ENCODE assay signal across 8 cellular contexts in genomic region chr7:73578342-73579124, GRCh38. TPM values are rescaled to one million over a fixed set of nuclear protein-coding genes. Genes with fewer than 3 reads are reported as not detected.
A peak's percentile ranks its signal among the peaks of the same experiment; 100 is the strongest.
DNase-seq lines count a peak whose midpoint lies in the region; ATAC-seq, FAIRE-seq and TF ChIP-seq lines count a peak whose summit lies in the region.

Gene TBL2 (minus strand): TSS chr7:73578579. CDS start chr7:73578549, 30 bp downstream.

- TF ChIP-seq POLR2A in GM12891 (IDR thresholded peaks at IDR 0.05; ENCODE audit: low read depth, low read length) (peak; percentile 91), heart left ventricle (IDR thresholded peaks at IDR 0.05) (peak in 1 of 2 donors; percentile 91), upper lobe of left lung (IDR thresholded peaks at IDR 0.05) (peak; percentile 37 to 91 (median 84))

- ATAC-seq in HG02840 (IDR thresholded peaks at IDR 0.05; ENCODE audit: low FRiP score, unreplicated experiment) (peak; percentile 82), T-cell (replicated peaks in 1 of 4) (peak; percentile 89 to 96 (median 90)), heart left ventricle (peak; percentile 97 to 99 (median 98)), upper lobe of left lung (ENCODE audit: low FRiP score in 2 of 2) (peak; percentile 97 to 98)

- H3K4me3 Mint-ChIP-seq in T-cell: peak within 1 kb of the TSS; percentile 94 to 99 (median 95)

- peaks cover 17 to 31% (median 27%) of the 10 kb centered on the region in 3 donors for H3K4me1 Mint-ChIP-seq in T-cell

- intact Hi-C loops in heart left ventricle (cut with DNase I) (loop anchor here in 4 of 10 donors (1.0 to 10.0 kb wide), 5 partner anchors 21 to 56 kb away; partner anchors contain the start of genes BCL7B (in 3 of the 4) and BAZ1B (in 2 of the 4)), posterior cingulate gyrus (cut with DNase I) (loop anchor here (1.0 kb wide), 2 partner anchors 21 to 56 kb away; partner anchors contain the start of genes BAZ1B and BCL7B)

- H3K36me3 ChIP-seq in heart left ventricle (peaks cover 0 to 28% (median 15%) of the 10 kb centered on the region in 9 donors), upper lobe of left lung (peaks cover 5 to 14% (median 11%) of the 10 kb centered on the region in 4 donors)

- H3K9me3 ChIP-seq in heart left ventricle: no peaks in the 10 kb centered on the region
- H3K9me3 ChIP-seq in upper lobe of left lung: no peaks in the 10 kb centered on the region

- no peak for TF ChIP-seq EP300 in upper lobe of left lung (IDR thresholded peaks at IDR 0.05)

- H3K4me3 ChIP-seq in heart left ventricle: peak within 1 kb of the TSS; percentile 42 to 98 (median 95)
- H3K4me3 ChIP-seq in upper lobe of left lung: peak within 1 kb of the TSS; percentile 81 to 99 (median 90)

- H3K36me3 Mint-ChIP-seq in T-cell: peaks cover 14% of the 10 kb centered on the region

- H3K27ac ChIP-seq in adipose tissue (ENCODE audit: low read depth, low read length): peak within 1 kb of the TSS; percentile 64
- peak within 1 kb of the TSS; percentile 58 to 96 (median 86) for H3K27ac ChIP-seq in heart left ventricle
- peak within 1 kb of the TSS; percentile 87 to 94 (median 89) for H3K27ac ChIP-seq in upper lobe of left lung

- H3K4me1 ChIP-seq in heart left ventricle: peaks cover 0 to 59% (median 17%) of the 10 kb centered on the region in 12 donors
- peaks cover 22 to 45% (median 34%) of the 10 kb centered on the region in 4 donors for H3K4me1 ChIP-seq in upper lobe of left lung

- no peaks in the 10 kb centered on the region for H3K27me3 Mint-ChIP-seq in T-cell

- DNase-seq in GM12891 (ENCODE audit: insufficient read length, low spot score): peak; percentile 99
- peak; percentile 93 for DNase-seq in NCI-H1436 treated with DMSO at 0.1 percent for 48 hours (lab: John Stamatoyannopoulos, UW)
- DNase-seq in T-cell: peak; percentile 97 to 99 (median 99)
- DNase-seq in heart left ventricle: peak; percentile 98 to 99 (median 99)
- peak; percentile 92 to 100 (median 98) for DNase-seq in posterior cingulate gyrus
- peak; percentile 99 to 100 for DNase-seq in upper lobe of left lung

- peak within 1 kb of the TSS; percentile 99 to 100 for H3K27ac Mint-ChIP-seq in T-cell

- CTCF ChIA-PET in T-cell (lab: Charles Lee): interaction anchor here (0.6 to 1.7 kb wide), 7 partner anchors 12 to 264 kb away, joined by 4 to 6 read pairs (median 5); partner anchors contain the start of gene METTL27 (in 1 of the 2)

- FAIRE-seq in GM12891 (lab: Jason Lieb, UNC): peak; percentile 93

- TF ChIP-seq CTCF in heart left ventricle (IDR thresholded peaks at IDR 0.05): peak in 4 of 12 donors; percentile 29 to 50 (median 38)
- TF ChIP-seq CTCF in upper lobe of left lung (IDR thresholded peaks at IDR 0.05): peak in 3 of 6 experiments; percentile 9 to 12 (median 11)

- WGBS in adipose tissue, 3 donors: 1% methylated on average over 61 to 75 of the region's 75 CpGs
- WGBS in heart left ventricle, 4 donors: 0 to 1% (median 1%) methylated on average over 20 to 75 of the region's 75 CpGs
- WGBS in upper lobe of left lung, 2 donors: 0% methylated on average over 9 to 25 of the region's 75 CpGs

- H3K9me3 Mint-ChIP-seq in T-cell: no peaks in the 10 kb centered on the region

- H3K27me3 ChIP-seq in heart left ventricle (no peaks in the 10 kb centered on the region), upper lobe of left lung (no peaks in the 10 kb centered on the region)

- POLR2A ChIA-PET in T-cell (lab: Charles Lee): interaction anchor here (0.5 to 1.3 kb wide), 13 partner anchors 11 to 248 kb away, joined by 3 to 17 read pairs (median 5); partner anchors contain the start of genes BAZ1B (in 1 of the 2) and BCL7B (in 1 of the 2)

TF ChIP-seq in GM12891, 5 proteins besides CTCF, POLR2A, EP300 and RAD21:
- TF ChIP-seq SPI1 (IDR thresholded peaks at IDR 0.05; ENCODE audit: low read depth, low read length) (no peak), TAF1 (IDR thresholded peaks at IDR 0.05; ENCODE audit: low read depth, low read length) (peak; percentile 94), PAX5 (IDR thresholded peaks at IDR 0.05; ENCODE audit: insufficient read depth, low read length, severe bottlenecking) (no peak), POLR2AphosphoS5 (IDR thresholded peaks at IDR 0.05; ENCODE audit: low read depth, low read length) (peak; percentile 94), POU2F2 (IDR thresholded peaks at IDR 0.05; ENCODE audit: low read depth, low read length) (peak; percentile 44; the same call in 1 of the 2 replicates)

RNA-seq across cellular contexts. Expression of gene TBL2, which starts in this region (rescaled TPM):
- polyA plus RNA-seq in GM12891 (2012; ENCODE audit: low read depth, missing spikeins): 15.2 TPM
- total RNA-seq in T-cell: 10 to 100 TPM; 14.8 to 38.5 (median 31.6) TPM
- 10 to 100 TPM; 10.0 to 35.3 (median 20.5) TPM for polyA plus RNA-seq in adipose tissue
- total RNA-seq in heart left ventricle: 10 to 100 TPM in 7 of 9 donors, 1 to 10 TPM in 2; 6.8 to 24.1 (median 14.1) TPM
- polyA plus RNA-seq in heart left ventricle: 10 to 100 TPM in 1 of 2 donors, 1 to 10 TPM in 1; 3.5 to 27.3 TPM
- 10 to 100 TPM; 15.7 to 52.9 (median 30.7) TPM for total RNA-seq in upper lobe of left lung

Comparison
In these comparisons a context has a peak if more than half of its experiments do, and no peak if none do; other contexts are left out.
1. Peak in every context shown above with its lines: DNase-seq, ATAC-seq, H3K4me3 ChIP-seq and H3K27ac ChIP-seq.